Comparison of ENCODE assay signal across 1 cellular context in genomic region chr22:39282642-39283311, GRCh38.
TF ChIP-seq lines count a peak whose summit lies in the region.

No MANE protein-coding gene starts in this region.

TF ChIP-seq in IMR-90, 13 proteins besides CTCF, POLR2A, EP300 and RAD21 (continued from another document):
- no peak for TF ChIP-seq ELK1 (IDR thresholded peaks at IDR 0.05; ENCODE audit: borderline replicate concordance, low read depth, low read length)
- TF ChIP-seq NFE2L2 (IDR thresholded peaks at IDR 0.05; ENCODE audit: low read depth, low read length) = no peak
- TF ChIP-seq MXI1 (IDR thresholded peaks at IDR 0.05; ENCODE audit: borderline replicate concordance, low read depth, low read length) = no peak
